Comparison of ENCODE assay signal across 22 cellular contexts in genomic region chr3:75334299-75334698, GRCh38.
"Had no signal": no experiment of that assay in that cellular context is flagged by ENCODE, and none has a peak within 500 bp of the region (broad histone marks: within the 10 kb centered on the region; RNA-seq: fewer than 3 reads in every experiment).

No MANE protein-coding gene starts in this region.

- H3K9me3 ChIP-seq: esophagus squamous epithelium, gastrocnemius medialis, left lung, lower lobe of right lung, mucosa of descending colon had no signal

- H3K27me3 ChIP-seq: esophagus squamous epithelium, gastrocnemius medialis, hepatocyte, left lung had no signal

- ATAC-seq: esophagus mucosa, gastrocnemius medialis, left lung, lower lobe of right lung, mucosa of descending colon had no signal

- H3K27ac ChIP-seq: coronary artery, dorsolateral prefrontal cortex, epithelial cell of prostate, esophagus squamous epithelium, gastrocnemius medialis, hepatocyte, left lung, lower lobe of right lung had no signal

- H3K4me1 ChIP-seq: gastrocnemius medialis, left lung, lower lobe of right lung had no signal

- H3K79me2 ChIP-seq: hepatocyte had no signal

- H2AFZ ChIP-seq: hepatocyte had no signal

- H3K4me3 ChIP-seq: coronary artery, dorsolateral prefrontal cortex, esophagus squamous epithelium, gastrocnemius medialis, hepatocyte, left lung, lower lobe of right lung, mucosa of descending colon had no signal

- DNase-seq: dermis blood vessel endothelial cell; dorsolateral prefrontal cortex; effector CD4-positive, alpha-beta T cell; effector memory CD4-positive, alpha-beta T cell; erythroblast; esophagus squamous epithelium; foreskin fibroblast; foreskin melanocyte; gastrocnemius medialis; glutamatergic neuron; head of caudate nucleus; hypothalamus; immature natural killer cell; left cardiac atrium; left lung; lower lobe of right lung; mesenchymal stem cell; mucosa of descending colon had no signal

- H3K36me3 ChIP-seq: esophagus squamous epithelium, gastrocnemius medialis, left lung, lower lobe of right lung had no signal

- H3K4me2 ChIP-seq: hepatocyte had no signal
